Comparison of ENCODE assay signal across 1 cellular context in the genomic region with DNA sequence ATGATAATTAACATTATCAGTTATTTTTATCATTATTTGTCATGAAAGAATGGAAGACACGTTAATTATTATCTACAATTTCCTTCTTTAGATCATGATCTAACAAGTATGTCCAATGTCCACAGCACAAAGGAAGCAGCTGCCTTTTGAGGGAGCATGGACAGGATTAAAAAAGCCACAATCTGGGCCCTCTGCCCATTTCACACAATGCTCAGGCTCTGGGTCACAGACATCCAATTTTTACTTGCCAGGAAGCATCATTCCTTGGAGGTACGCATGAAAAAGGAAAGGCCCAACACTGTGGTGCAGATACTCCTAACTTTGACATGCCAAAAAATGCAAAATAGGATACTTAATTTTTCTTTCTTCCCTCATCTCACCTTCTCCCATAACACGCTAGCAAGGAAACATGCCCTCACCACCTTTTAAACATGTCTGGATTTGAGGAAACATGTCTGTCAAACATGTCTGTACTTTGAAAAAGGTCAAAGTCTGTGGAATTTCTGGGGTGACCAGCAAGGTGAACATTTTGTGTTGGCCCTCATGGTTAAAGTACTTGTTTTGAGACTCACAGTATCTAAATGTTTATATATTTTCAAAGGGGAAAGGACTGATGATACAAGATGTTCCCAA.
TF ChIP-seq lines count a peak whose summit lies in the region.

No MANE protein-coding gene starts in this region.

TF ChIP-seq in K562, 482 proteins besides CTCF, POLR2A, EP300 and RAD21 (continued from another document):
- peak in 1 of 2 experiments; percentile 25; a peak in 1 of 4 replicates for TF ChIP-seq FOXA3 (CRISPR knock-in tag; conservative IDR thresholded peaks at IDR 0.05 in 1 of 2, IDR thresholded peaks at IDR 0.05 in 1 of 2)
